20 cellular contexts compared by ENCODE assay signal in the genomic region with DNA sequence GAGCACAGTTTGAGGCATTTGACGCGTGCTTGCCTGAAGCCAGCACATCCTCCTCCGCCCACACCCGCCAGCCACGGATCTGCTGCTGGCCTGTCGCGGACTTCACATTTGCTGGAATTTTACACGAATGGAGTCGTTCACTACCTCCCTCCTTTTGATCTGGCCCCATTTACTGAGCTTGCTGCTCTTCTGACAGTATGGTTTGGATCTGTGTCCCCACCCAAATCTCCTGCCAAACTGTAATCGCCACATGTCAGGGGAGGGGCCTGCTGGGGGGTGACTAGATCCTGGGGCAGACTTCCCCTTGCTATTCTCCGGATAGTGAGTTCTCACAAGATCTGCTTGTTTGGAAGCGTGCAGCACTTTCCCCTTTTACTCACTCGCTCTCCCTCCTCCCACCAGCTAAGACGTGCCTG. TPM values are rescaled to one million over a fixed set of nuclear protein-coding genes. Genes with fewer than 3 reads are reported as not detected.
DNase-seq lines count a peak whose midpoint lies in the region; ATAC-seq and TF ChIP-seq lines count a peak whose summit lies in the region.
"Had no signal": no experiment of that assay in that cellular context is flagged by ENCODE, and none has a peak within 500 bp of the region (broad histone marks: within the 10 kb centered on the region; RNA-seq: fewer than 3 reads in every experiment).

No MANE protein-coding gene starts in this region.

- H3K4me3 Mint-ChIP-seq in osteocyte (ENCODE audit: unreplicated experiment) = no peak overlapping the region
- H3K4me3 Mint-ChIP-seq: activated CD4-positive, alpha-beta T cell treated with anti-CD3 and anti-CD28 coated beads, Interleukin-2, amount 10 ng/mL, durations not matched to agents 24 days and 14 days; B cell; GM23338 had no signal

- H3K27ac Mint-ChIP-seq in osteocyte (ENCODE audit: unreplicated experiment) = peak overlapping the region; percentile 58
- H3K27ac Mint-ChIP-seq: activated CD4-positive, alpha-beta T cell treated with anti-CD3 and anti-CD28 coated beads, Interleukin-2, amount 10 ng/mL, durations not matched to agents 24 days and 14 days; B cell; GM23338 had no signal

- H3K36me3 ChIP-seq in adipocyte (ENCODE audit: control insufficient read depth, insufficient read depth, low read length, severe bottlenecking) = peaks cover 15% of the 10 kb centered on the region

- peaks cover 16% of the 10 kb centered on the region for H3K4me1 ChIP-seq in adipocyte (ENCODE audit: control insufficient read depth, insufficient read depth, low read length)
- H3K4me1 ChIP-seq: colonic mucosa had no signal

- no peaks in the 10 kb centered on the region for H3K9me3 ChIP-seq in adipocyte (ENCODE audit: control insufficient read depth, low read length)
- H3K9me3 ChIP-seq: colonic mucosa had no signal

- no peak for ATAC-seq in GM18505 (IDR thresholded peaks at IDR 0.05; ENCODE audit: unreplicated experiment)
- ATAC-seq: GM23338 had no signal

- no peak for TF ChIP-seq POLR2A in GM18505 (IDR thresholded peaks at IDR 0.05; ENCODE audit: borderline replicate concordance, extremely low read depth, insufficient read depth, insufficient read length)

- peak overlapping the region; percentile 37 for H3K4me3 ChIP-seq in adipocyte (ENCODE audit: low read length)
- H3K4me3 ChIP-seq: colonic mucosa, GM23338, lung had no signal

- H3K27me3 Mint-ChIP-seq in osteocyte (ENCODE audit: unreplicated experiment) = no peaks in the 10 kb centered on the region
- H3K27me3 Mint-ChIP-seq: activated CD4-positive, alpha-beta T cell treated with anti-CD3 and anti-CD28 coated beads, Interleukin-2, amount 10 ng/mL, durations not matched to agents 24 days and 14 days; B cell had no signal

- H3K9me3 Mint-ChIP-seq in osteocyte (ENCODE audit: unreplicated experiment) = peaks cover 6% of the 10 kb centered on the region

- H3K36me3 Mint-ChIP-seq in osteocyte (ENCODE audit: unreplicated experiment) = peaks cover 18% of the 10 kb centered on the region

- TF ChIP-seq CTCF in osteocyte (IDR thresholded peaks at IDR 0.05) = no peak

- DNase-seq in EH (ENCODE audit: low read depth) = peak; percentile 54
- no peak for DNase-seq in adipocyte (ENCODE audit: low read depth)
- DNase-seq in fibroblast of the conjunctiva (ENCODE audit: low read depth) = peak; percentile 4
- no peak for DNase-seq in osteocyte (ENCODE audit: extremely low spot score, unreplicated experiment)
- DNase-seq in D341Med (ENCODE audit: low spot score) = no peak
- DNase-seq in NCI-H226 = no peak
- DNase-seq in NCI-H1417 treated with DMSO at 0.1 percent for 48 hours (lab: John Stamatoyannopoulos, UW) = no peak
- DNase-seq: activated CD4-positive, alpha-beta T cell treated with anti-CD3 and anti-CD28 coated beads, Interleukin-2, amount 10 ng/mL, durations not matched to agents 24 days and 14 days; activated CD8-positive, alpha-beta memory T cell treated with anti-CD3 and anti-CD28 coated beads, Interleukin-2, amount 50 U/mL, for 48 hours; activated gamma-delta T cell treated with Interleukin-2 at 50 U/mL for 16 hours; Calu3; colonic mucosa; NCI-H1105 treated with DMSO at 0.1 percent for 48 hours; NCI-H2171 treated with DMSO at 0.1 percent for 48 hours had no signal

- H3K4me1 Mint-ChIP-seq in osteocyte (ENCODE audit: unreplicated experiment) = peaks cover 5% of the 10 kb centered on the region
- H3K4me1 Mint-ChIP-seq: activated CD4-positive, alpha-beta T cell treated with anti-CD3 and anti-CD28 coated beads, Interleukin-2, amount 10 ng/mL, durations not matched to agents 24 days and 14 days; B cell; GM23338 had no signal

- peak overlapping the region; percentile 56 for H3K9ac ChIP-seq in adipocyte (ENCODE audit: low read length)

- no peaks in the 10 kb centered on the region for H3K27me3 ChIP-seq in adipocyte (replicated peaks; ENCODE audit: control insufficient read depth, insufficient read depth, low read length)
- H3K27me3 ChIP-seq: colonic mucosa had no signal

RNA-seq across cellular contexts. Expression of gene CPLX1, which starts 19.9 kb away (rescaled TPM):
- total RNA-seq in osteocyte = not detected in 2 replicates
- total RNA-seq: B cell, HT1080, LHCN-M2 had no signal

Comparison
In these comparisons a context has a peak if more than half of its experiments do, and no peak if none do; other contexts are left out.
1. DNase-seq: peak in EH (single experiment) and fibroblast of the conjunctiva (single experiment); none in adipocyte (single experiment), osteocyte (single experiment), D341Med (single experiment), NCI-H226 (single experiment) and NCI-H1417 treated with DMSO at 0.1 percent for 48 hours (single experiment).